1 cellular context compared by ENCODE assay signal in the genomic region with DNA sequence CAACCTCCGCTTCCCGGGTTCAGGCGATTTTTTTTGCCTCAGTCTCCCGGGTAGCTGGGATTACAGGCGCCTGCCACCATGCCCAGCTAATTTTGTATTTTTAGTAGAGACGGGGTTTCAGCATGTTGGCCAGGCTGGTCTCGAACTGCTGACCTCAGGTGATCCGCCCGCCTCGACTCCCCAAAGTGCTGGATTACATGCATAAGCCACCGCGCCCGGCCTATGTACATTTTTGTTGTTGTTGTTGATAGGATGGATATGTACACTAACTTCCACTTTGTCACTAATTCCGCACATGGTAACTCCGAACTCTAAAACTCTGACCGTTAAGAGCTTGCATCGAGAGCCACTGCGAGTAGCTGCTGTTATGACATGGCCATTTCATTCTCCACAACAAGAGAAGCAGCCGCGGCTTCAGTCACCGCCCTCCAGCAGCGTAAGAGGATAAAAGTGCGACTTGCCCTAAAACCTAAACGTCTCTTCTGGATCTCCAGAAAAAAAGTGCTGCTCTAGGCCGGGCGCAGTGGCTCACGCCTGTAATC.
TF ChIP-seq lines count a peak whose summit lies in the region.

No MANE protein-coding gene starts in this region.

TF ChIP-seq in IMR-90, 13 proteins besides CTCF, POLR2A, EP300 and RAD21 (continued from another document):
- TF ChIP-seq, protein P1, sequence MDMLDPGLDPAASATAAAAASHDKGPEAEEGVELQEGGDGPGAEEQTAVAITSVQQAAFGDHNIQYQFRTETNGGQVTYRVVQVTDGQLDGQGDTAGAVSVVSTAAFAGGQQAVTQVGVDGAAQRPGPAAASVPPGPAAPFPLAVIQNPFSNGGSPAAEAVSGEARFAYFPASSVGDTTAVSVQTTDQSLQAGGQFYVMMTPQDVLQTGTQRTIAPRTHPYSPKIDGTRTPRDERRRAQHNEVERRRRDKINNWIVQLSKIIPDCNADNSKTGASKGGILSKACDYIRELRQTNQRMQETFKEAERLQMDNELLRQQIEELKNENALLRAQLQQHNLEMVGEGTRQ (IDR thresholded peaks at IDR 0.05; ENCODE audit: low read depth, low read length) = no peak
- TF ChIP-seq RCOR1 (IDR thresholded peaks at IDR 0.05; ENCODE audit: insufficient replicate concordance, low read length) = no peak
- no peak for TF ChIP-seq MXI1 (IDR thresholded peaks at IDR 0.05; ENCODE audit: borderline replicate concordance, low read depth, low read length)
- no peak for TF ChIP-seq NFE2L2 (IDR thresholded peaks at IDR 0.05; ENCODE audit: low read depth, low read length)
- TF ChIP-seq SMC3 (IDR thresholded peaks at IDR 0.05; ENCODE audit: low read depth, low read length) = no peak
- no peak for TF ChIP-seq CEBPB (IDR thresholded peaks at IDR 0.05; ENCODE audit: low read depth, low read length)
